ENCODE assay signal across 21 cellular contexts in genomic region chr5:125775896-125776295, GRCh38.
"Had no signal": no experiment of that assay in that cellular context is flagged by ENCODE, and none has a peak within 500 bp of the region (broad histone marks: within the 10 kb centered on the region; RNA-seq: fewer than 3 reads in every experiment).

No MANE protein-coding gene starts in this region.

- H3K27me3 ChIP-seq: dorsolateral prefrontal cortex, gastrocnemius medialis, heart right ventricle, left lung, right atrium auricular region, sigmoid colon, uterus had no signal

- H3K27ac ChIP-seq: dorsolateral prefrontal cortex, gastrocnemius medialis, heart right ventricle, left lung, right atrium auricular region, sigmoid colon, skin epidermis, thoracic aorta, uterus had no signal

- H3K4me3 ChIP-seq: dorsolateral prefrontal cortex, gastrocnemius medialis, heart right ventricle, left lung, lung, right atrium auricular region, sigmoid colon, skin epidermis, thoracic aorta, uterus had no signal

- H3K4me1 ChIP-seq: gastrocnemius medialis, heart right ventricle, left lung, right atrium auricular region, sigmoid colon, uterus had no signal

- H3K36me3 ChIP-seq: gastrocnemius medialis, heart right ventricle, left lung, right atrium auricular region, sigmoid colon, thoracic aorta, uterus had no signal

- DNase-seq: cortex of kidney; effector CD8-positive, alpha-beta T cell; gastrocnemius medialis; heart right ventricle; hypothalamus; left lung; mesenchymal stem cell; naive thymus-derived CD4-positive, alpha-beta T cell; nephron progenitor cell; sigmoid colon; stimulated activated CD4-positive, alpha-beta T cell treated with anti-CD3 and anti-CD28 coated beads, Interleukin-2, amount 100 ng/mL, for 24 hours; stimulated activated CD4-positive, alpha-beta T cell treated with anti-CD3 and anti-CD28 coated beads, Interleukin-4, amount 100 ng/mL, for 4 hours; stimulated activated naive B cell treated with anti-CD40 and anti-IgM and Interleukin-4, amounts not matched to agents 10 μg/mL and 1 μg/mL and 100 μg/mL, for 72 hours; stimulated activated naive CD8-positive, alpha-beta T cell treated with anti-CD3 and anti-CD28 coated beads, Interleukin-15, amount 100 ng/mL, for 72 hours; uterus had no signal

- ATAC-seq: esophagus mucosa; gastrocnemius medialis; heart right ventricle; left lung; naive thymus-derived CD4-positive, alpha-beta T cell; stimulated activated naive B cell treated with anti-CD40 and anti-IgM and Interleukin-4, amounts not matched to agents 10 μg/mL and 1 μg/mL and 100 μg/mL, for 72 hours; stimulated activated naive CD8-positive, alpha-beta T cell treated with anti-CD3 and anti-CD28 coated beads, Interleukin-15, amount 100 ng/mL, for 72 hours had no signal
